Comparison of ENCODE assay signal across 8 cellular contexts in the genomic region with DNA sequence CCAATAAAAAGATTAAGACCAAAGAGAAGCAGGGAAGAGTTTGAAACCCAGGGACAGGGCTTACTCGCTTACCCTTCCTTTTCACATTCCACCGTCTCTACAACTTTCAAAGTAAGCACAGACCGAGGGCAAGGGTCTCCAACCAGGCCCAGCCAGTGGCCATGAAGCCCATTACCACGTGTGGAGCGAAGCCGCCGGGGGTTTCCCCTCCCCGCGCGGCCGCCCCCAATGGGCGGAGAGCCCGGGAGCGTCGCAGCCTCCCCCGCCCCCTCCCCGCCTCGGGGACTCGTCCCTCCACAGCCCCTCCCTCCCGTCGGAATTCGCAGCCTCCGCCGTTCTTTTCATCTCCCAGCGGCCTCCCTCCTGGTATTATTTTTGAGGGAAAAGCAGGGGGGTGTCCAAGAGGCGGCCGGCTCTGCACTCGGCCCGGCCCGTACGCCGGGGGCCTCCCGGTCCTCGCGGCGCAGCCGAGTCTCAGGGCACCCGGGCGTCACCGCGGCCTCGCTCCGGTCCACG. TPM values are rescaled to one million over a fixed set of nuclear protein-coding genes. Genes with fewer than 3 reads are reported as not detected.
DNase-seq lines count a peak whose midpoint lies in the region; ATAC-seq and TF ChIP-seq lines count a peak whose summit lies in the region.

No MANE protein-coding gene starts in this region.

- peaks cover 66% of the 10 kb centered on the region for H3K4me1 Mint-ChIP-seq in activated T-helper 1 cell treated with anti-CD3 and anti-CD28 coated beads, Interleukin-12 subunit alpha, Interleukin-12 subunit beta, Interleukin-2, Interleukin-4 antibody, amounts not matched to agents 30 ng/mL and 10 ng/mL and 1 ng/mL, durations not matched to agents 14 hours and 24 hours and 36 hours (ENCODE audit: low read depth)
- H3K4me1 Mint-ChIP-seq in naive thymus-derived CD4-positive, alpha-beta T cell, result peaks cover 30 to 62% (median 57%) of the 10 kb centered on the region in 7 donors
- H3K4me1 Mint-ChIP-seq in stimulated activated memory B cell treated with anti-CD40 and anti-IgM and Interleukin-4, amounts not matched to agents 10 μg/mL and 1 μg/mL and 100 μg/mL, for 72 hours, result peaks cover 63% of the 10 kb centered on the region

- CTCF ChIA-PET in PC-3 (lab: Charles Lee), result no interaction called here
- CTCF ChIA-PET in naive thymus-derived CD4-positive, alpha-beta T cell (lab: Charles Lee), result no interaction called here

- H3K36me3 Mint-ChIP-seq in activated T-helper 1 cell treated with anti-CD3 and anti-CD28 coated beads, Interleukin-12 subunit alpha, Interleukin-12 subunit beta, Interleukin-2, Interleukin-4 antibody, amounts not matched to agents 30 ng/mL and 10 ng/mL and 1 ng/mL, durations not matched to agents 14 hours and 24 hours and 36 hours (ENCODE audit: low read depth), result peaks cover 34% of the 10 kb centered on the region
- H3K36me3 Mint-ChIP-seq in naive thymus-derived CD4-positive, alpha-beta T cell, result peaks cover 3 to 27% (median 9%) of the 10 kb centered on the region in 5 donors
- H3K36me3 Mint-ChIP-seq in stimulated activated memory B cell treated with anti-CD40 and anti-IgM and Interleukin-4, amounts not matched to agents 10 μg/mL and 1 μg/mL and 100 μg/mL, for 72 hours, result peaks cover 17% of the 10 kb centered on the region

- H4K20me1 ChIP-seq in PC-3 (ENCODE audit: low read length), result peaks cover 49% of the 10 kb centered on the region

- peaks cover 30% of the 10 kb centered on the region for H3K36me3 ChIP-seq in BE2C
- peaks cover 36% of the 10 kb centered on the region for H3K36me3 ChIP-seq in PC-3 (ENCODE audit: low read depth, low read length)
- H3K36me3 ChIP-seq in naive thymus-derived CD4-positive, alpha-beta T cell (ENCODE audit: control insufficient read depth in 2 of 3, insufficient read depth in 3 of 3, low read length in 3 of 3), result peaks cover 0 to 6% (median 0%) of the 10 kb centered on the region in 3 experiments

- H2AFZ ChIP-seq in PC-3 (ENCODE audit: low read length), result peak overlapping the region; percentile 80

- H3K9me3 Mint-ChIP-seq in activated T-helper 1 cell treated with anti-CD3 and anti-CD28 coated beads, Interleukin-12 subunit alpha, Interleukin-12 subunit beta, Interleukin-2, Interleukin-4 antibody, amounts not matched to agents 30 ng/mL and 10 ng/mL and 1 ng/mL, durations not matched to agents 14 hours and 24 hours and 36 hours, result peaks cover 3% of the 10 kb centered on the region
- peaks cover 0 to 9% (median 2%) of the 10 kb centered on the region in 11 donors for H3K9me3 Mint-ChIP-seq in naive thymus-derived CD4-positive, alpha-beta T cell
- no peaks in the 10 kb centered on the region for H3K9me3 Mint-ChIP-seq in stimulated activated memory B cell treated with anti-CD40 and anti-IgM and Interleukin-4, amounts not matched to agents 10 μg/mL and 1 μg/mL and 100 μg/mL, for 72 hours

- peak overlapping the region; percentile 99 for H3K27ac Mint-ChIP-seq in activated T-helper 1 cell treated with anti-CD3 and anti-CD28 coated beads, Interleukin-12 subunit alpha, Interleukin-12 subunit beta, Interleukin-2, Interleukin-4 antibody, amounts not matched to agents 30 ng/mL and 10 ng/mL and 1 ng/mL, durations not matched to agents 14 hours and 24 hours and 36 hours
- peak overlapping the region; percentile 84 to 100 (median 97) for H3K27ac Mint-ChIP-seq in naive thymus-derived CD4-positive, alpha-beta T cell
- H3K27ac Mint-ChIP-seq in stimulated activated memory B cell treated with anti-CD40 and anti-IgM and Interleukin-4, amounts not matched to agents 10 μg/mL and 1 μg/mL and 100 μg/mL, for 72 hours, result peak overlapping the region; percentile 98

- H3K27ac ChIP-seq in PC-3 (ENCODE audit: low read length), result peak overlapping the region; percentile 76
- H3K27ac ChIP-seq in naive thymus-derived CD4-positive, alpha-beta T cell (ENCODE audit: low read depth, low read length), result peak overlapping the region; percentile 100

- intact Hi-C loops in PC-3 (cut with micrococcal nuclease), result loop anchor here (1.0 to 10.0 kb wide), 4 partner anchors 47 to 373 kb away; no protein-coding TSS in a partner anchor
- intact Hi-C loops in activated T-helper 1 cell treated with anti-CD3 and anti-CD28 coated beads, Interleukin-12 subunit alpha, Interleukin-12 subunit beta, Interleukin-2, Interleukin-4 antibody, amounts not matched to agents 30 ng/mL and 10 ng/mL and 1 ng/mL, durations not matched to agents 14 hours and 24 hours and 36 hours (cut with micrococcal nuclease), result loop anchor here (1.0 to 2.0 kb wide), 10 partner anchors 53 to 981 kb away; a partner anchor contains a TSS
- intact Hi-C loops in naive thymus-derived CD4-positive, alpha-beta T cell (cut with micrococcal nuclease), result loop anchor here (1.0 to 10.0 kb wide), 20 partner anchors 10 to 1547 kb away; a partner anchor contains a TSS

- no peaks in the 10 kb centered on the region for H3K27me3 ChIP-seq in BE2C
- no peaks in the 10 kb centered on the region for H3K27me3 ChIP-seq in PC-3 (ENCODE audit: low read length)
- H3K27me3 ChIP-seq in naive thymus-derived CD4-positive, alpha-beta T cell (ENCODE audit: control insufficient read depth in 2 of 2, insufficient read depth in 2 of 2, low read length in 2 of 2), result no peaks in the 10 kb centered on the region

- peaks cover 56% of the 10 kb centered on the region for H3K79me2 ChIP-seq in PC-3 (ENCODE audit: low read length)

- peak overlapping the region; percentile 99 for H3K9ac ChIP-seq in PC-3 (ENCODE audit: low read length)

- H3K4me2 ChIP-seq in PC-3 (ENCODE audit: low read length), result peak overlapping the region; percentile 83

- TF ChIP-seq CTCF in BE2C (IDR thresholded peaks at IDR 0.05; ENCODE audit: low read depth, low read length) (no peak), PC-3 (conservative IDR thresholded peaks at IDR 0.05; ENCODE audit: low read depth, low read length) (no peak)

- H3K4me3 ChIP-seq in BE2C (ENCODE audit: low read depth, low read length), result peak overlapping the region; percentile 61
- peak overlapping the region; percentile 93 for H3K4me3 ChIP-seq in PC-3 (ENCODE audit: low read length)
- peak overlapping the region; percentile 79 for H3K4me3 ChIP-seq in naive thymus-derived CD4-positive, alpha-beta T cell (ENCODE audit: low read length)

- ATAC-seq in GM19351 (IDR thresholded peaks at IDR 0.05; ENCODE audit: unreplicated experiment) (peak; percentile 27), HG03521 (IDR thresholded peaks at IDR 0.05; ENCODE audit: unreplicated experiment) (peak; percentile 28), PC-3 (peak; percentile 28)
- peak; percentile 69 for ATAC-seq in naive thymus-derived CD4-positive, alpha-beta T cell
- peak; percentile 69 for ATAC-seq in stimulated activated memory B cell treated with anti-CD40 and anti-IgM and Interleukin-4, amounts not matched to agents 10 μg/mL and 1 μg/mL and 100 μg/mL, for 72 hours

- POLR2A ChIA-PET in PC-3 (lab: Charles Lee; ENCODE audit: unreplicated experiment), result interaction anchor here (0.6 to 0.8 kb wide), 3 partner anchors 14 to 576 kb away, joined by 3 to 9 read pairs (median 3); no protein-coding TSS in a partner anchor
- POLR2A ChIA-PET in naive thymus-derived CD4-positive, alpha-beta T cell (lab: Charles Lee), result interaction anchor here (0.5 to 2.0 kb wide), 7 partner anchors 15 to 1546 kb away, joined by 3 to 10 read pairs (median 3); a partner anchor contains a TSS

- DNase-seq in BE2C (peak; percentile 87), PC-3 (peak; percentile 65), fibroblast of gingiva (ENCODE audit: low read depth) (peak; percentile 67)
- DNase-seq in activated T-helper 1 cell treated with anti-CD3 and anti-CD28 coated beads, Interleukin-12 subunit alpha, Interleukin-12 subunit beta, Interleukin-2, Interleukin-4 antibody, amounts not matched to agents 30 ng/mL and 10 ng/mL and 1 ng/mL, durations not matched to agents 14 hours and 24 hours and 36 hours (ENCODE audit: low spot score), result peak; percentile 77
- DNase-seq in naive thymus-derived CD4-positive, alpha-beta T cell, result peak; percentile 65 to 86 (median 75)

- no peaks in the 10 kb centered on the region for H3K9me3 ChIP-seq in BE2C
- H3K9me3 ChIP-seq in PC-3 (ENCODE audit: low read length), result no peaks in the 10 kb centered on the region
- H3K9me3 ChIP-seq in naive thymus-derived CD4-positive, alpha-beta T cell (ENCODE audit: control insufficient read depth in 2 of 3, low read length in 3 of 3), result no peaks in the 10 kb centered on the region

- peak overlapping the region; percentile 100 for H3K4me3 Mint-ChIP-seq in activated T-helper 1 cell treated with anti-CD3 and anti-CD28 coated beads, Interleukin-12 subunit alpha, Interleukin-12 subunit beta, Interleukin-2, Interleukin-4 antibody, amounts not matched to agents 30 ng/mL and 10 ng/mL and 1 ng/mL, durations not matched to agents 14 hours and 24 hours and 36 hours
- peak overlapping the region; percentile 90 to 100 (median 97) for H3K4me3 Mint-ChIP-seq in naive thymus-derived CD4-positive, alpha-beta T cell
- peak overlapping the region; percentile 94 for H3K4me3 Mint-ChIP-seq in stimulated activated memory B cell treated with anti-CD40 and anti-IgM and Interleukin-4, amounts not matched to agents 10 μg/mL and 1 μg/mL and 100 μg/mL, for 72 hours

- no TSS peak for BruUV-seq in PC-3 (replicated peaks; lab: Mats Ljungman, UMichigan)

- no peaks in the 10 kb centered on the region for H3K9me2 ChIP-seq in PC-3 (replicated peaks; ENCODE audit: low read length)

- no peaks in the 10 kb centered on the region for H3F3A ChIP-seq in PC-3 (ENCODE audit: low read length, unreplicated experiment)

- H3K4me1 ChIP-seq in BE2C, result peaks cover 8% of the 10 kb centered on the region
- H3K4me1 ChIP-seq in PC-3 (ENCODE audit: insufficient read depth, low read length), result peaks cover 31% of the 10 kb centered on the region
- H3K4me1 ChIP-seq in naive thymus-derived CD4-positive, alpha-beta T cell (ENCODE audit: control insufficient read depth in 2 of 2, insufficient read depth in 2 of 2, low read length in 2 of 2), result peaks cover 27 to 28% of the 10 kb centered on the region in 2 donors

- H3K27me3 Mint-ChIP-seq in activated T-helper 1 cell treated with anti-CD3 and anti-CD28 coated beads, Interleukin-12 subunit alpha, Interleukin-12 subunit beta, Interleukin-2, Interleukin-4 antibody, amounts not matched to agents 30 ng/mL and 10 ng/mL and 1 ng/mL, durations not matched to agents 14 hours and 24 hours and 36 hours (ENCODE audit: insufficient read depth), result no peaks in the 10 kb centered on the region
- H3K27me3 Mint-ChIP-seq in naive thymus-derived CD4-positive, alpha-beta T cell, result no peaks in the 10 kb centered on the region
- no peaks in the 10 kb centered on the region for H3K27me3 Mint-ChIP-seq in stimulated activated memory B cell treated with anti-CD40 and anti-IgM and Interleukin-4, amounts not matched to agents 10 μg/mL and 1 μg/mL and 100 μg/mL, for 72 hours

RNA-seq across cellular contexts. Expression of a gene that starts 0.7 kb away (rescaled TPM):
- 156 TPM for polyA plus RNA-seq in BE2C (2012; ENCODE audit: insufficient read depth, insufficient read length, low read depth)
- total RNA-seq in PC-3 (2014; rRNA removed), result 200 and 247 TPM in 2 replicates
- 584 and 605 TPM in 2 replicates for total RNA-seq in activated T-helper 1 cell treated with anti-CD3 and anti-CD28 coated beads, Interleukin-12 subunit alpha, Interleukin-12 subunit beta, Interleukin-2, Interleukin-4 antibody, amounts not matched to agents 30 ng/mL and 10 ng/mL and 1 ng/mL, durations not matched to agents 14 hours and 24 hours and 36 hours
- 100 to 1,000 TPM; 510 to 862 (median 625) TPM for total RNA-seq in naive thymus-derived CD4-positive, alpha-beta T cell
- 100 to 1,000 TPM; 172 to 199 TPM for polyA plus RNA-seq in naive thymus-derived CD4-positive, alpha-beta T cell

RNA-seq across cellular contexts. Expression of a gene that starts 52.2 kb away (rescaled TPM):
- 42.2 TPM for polyA plus RNA-seq in BE2C (2012; ENCODE audit: insufficient read depth, insufficient read length, low read depth)
- total RNA-seq in PC-3 (2014; rRNA removed), result 181 and 218 TPM in 2 replicates
- 88.9 and 91.5 TPM in 2 replicates for total RNA-seq in activated T-helper 1 cell treated with anti-CD3 and anti-CD28 coated beads, Interleukin-12 subunit alpha, Interleukin-12 subunit beta, Interleukin-2, Interleukin-4 antibody, amounts not matched to agents 30 ng/mL and 10 ng/mL and 1 ng/mL, durations not matched to agents 14 hours and 24 hours and 36 hours
- 10 to 100 TPM in 2 of 5 experiments, 1 to 10 TPM in 3; 1.1 to 25.1 (median 4.6) TPM for total RNA-seq in naive thymus-derived CD4-positive, alpha-beta T cell
- under 1 TPM; 0.20 to 0.29 TPM for polyA plus RNA-seq in naive thymus-derived CD4-positive, alpha-beta T cell

Comparison
In these comparisons a context has a peak if more than half of its experiments do, and no peak if none do; other contexts are left out.
1. Peak in every context shown above with its lines: DNase-seq, ATAC-seq, H3K4me3 ChIP-seq and H3K27ac ChIP-seq.